ENCODE assay signal across 24 cellular contexts in genomic region chr6:1547785-1548184, GRCh38.
"Had no signal": no experiment of that assay in that cellular context is flagged by ENCODE, and none has a peak within 500 bp of the region (broad histone marks: within the 10 kb centered on the region; RNA-seq: fewer than 3 reads in every experiment).

No MANE protein-coding gene starts in this region.

- H3K9me3 ChIP-seq: colonic mucosa, left lung, lower lobe of right lung had no signal

- H3K79me2 ChIP-seq: hepatocyte had no signal

- H2AFZ ChIP-seq: hepatocyte had no signal

- H3K4me1 Mint-ChIP-seq: endodermal cell had no signal

- H3K4me2 ChIP-seq: hepatocyte had no signal

- H3K36me3 ChIP-seq: colonic mucosa, left lung had no signal

- H3K27me3 Mint-ChIP-seq: dendritic cell treated with granulocyte-macrophage colony-stimulating factor and Interleukin-4, amounts not matched to agents 40 ng/mL and 50 ng/mL, for 4 days; effector memory CD8-positive, alpha-beta T cell had no signal

- ATAC-seq: effector memory CD8-positive, alpha-beta T cell; esophagus mucosa; foreskin keratinocyte; gastroesophageal sphincter; heart left ventricle; left cardiac atrium; left lung; left ventricle myocardium superior; lower lobe of right lung; naive thymus-derived CD4-positive, alpha-beta T cell had no signal

- H3K27ac ChIP-seq: colonic mucosa, epithelial cell of prostate, foreskin keratinocyte, gastroesophageal sphincter, heart left ventricle, hepatocyte, left lung, lower lobe of right lung had no signal

- DNase-seq: colonic mucosa; cortex of kidney; effector CD8-positive, alpha-beta T cell; effector memory CD8-positive, alpha-beta T cell; endodermal cell; erythroblast; foreskin keratinocyte; heart left ventricle; left cardiac atrium; left lung; left ventricle myocardium superior; lower lobe of right lung; mesenchymal stem cell; midbrain; naive thymus-derived CD4-positive, alpha-beta T cell had no signal

- H3K27ac Mint-ChIP-seq: dendritic cell treated with granulocyte-macrophage colony-stimulating factor and Interleukin-4, amounts not matched to agents 40 ng/mL and 50 ng/mL, for 4 days; effector memory CD8-positive, alpha-beta T cell; endodermal cell; naive thymus-derived CD4-positive, alpha-beta T cell had no signal

- H3K27me3 ChIP-seq: colonic mucosa, foreskin keratinocyte, gastroesophageal sphincter, heart left ventricle, hepatocyte, left lung had no signal

- FAIRE-seq: endometrium, frontal cortex, islet of Langerhans, keratinocyte had no signal

- H3K4me3 Mint-ChIP-seq: dendritic cell treated with granulocyte-macrophage colony-stimulating factor and Interleukin-4, amounts not matched to agents 40 ng/mL and 50 ng/mL, for 4 days; effector memory CD8-positive, alpha-beta T cell; endodermal cell; naive thymus-derived CD4-positive, alpha-beta T cell had no signal

- H3K4me1 ChIP-seq: colonic mucosa, foreskin keratinocyte, gastroesophageal sphincter, left lung, lower lobe of right lung had no signal

- H3K4me3 ChIP-seq: colonic mucosa, gastroesophageal sphincter, heart left ventricle, hepatocyte, left lung, lower lobe of right lung had no signal
